ENCODE assay signal across 34 cellular contexts in genomic region chrX:86061407-86061806, GRCh38.
"Had no signal": no experiment of that assay in that cellular context is flagged by ENCODE, and none has a peak within 500 bp of the region (broad histone marks: within the 10 kb centered on the region; RNA-seq: fewer than 3 reads in every experiment).

No MANE protein-coding gene starts in this region.

- H3K27me3 ChIP-seq: MG63 had no signal

- DNase-seq: Karpas-422, Kasumi-1, MG63, MM.1S, MV-4-11, NCI-H1048, NCI-H1092, NCI-H1092 treated with DMSO at 0.1 percent for 48 hours, NCI-H1105, NCI-H1105 treated with DMSO at 0.1 percent for 48 hours, NCI-H1417, NCI-H1417 treated with DMSO at 0.1 percent for 48 hours, NCI-H1436, NCI-H1436 treated with DMSO at 0.1 percent for 48 hours, NCI-H146, NCI-H1694, NCI-H1694 treated with DMSO at 0.1 percent for 48 hours, NCI-H187, NCI-H187 treated with DMSO at 0.1 percent for 48 hours, NCI-H1930, NCI-H2029, NCI-H2029 treated with DMSO at 0.1 percent for 48 hours, NCI-H2081, NCI-H2081 treated with DMSO at 0.1 percent for 48 hours, NCI-H2107, NCI-H2171, NCI-H2171 treated with DMSO at 0.1 percent for 48 hours, NCI-H2227 treated with DMSO at 0.1 percent for 48 hours, NCI-H226, NCI-H345, NCI-H446, NCI-H446 treated with DMSO at 0.1 percent for 48 hours, NCI-H510A, NCI-H510A treated with DMSO at 0.1 percent for 48 hours had no signal

- H3K4me3 ChIP-seq: MG63 had no signal

- H3K36me3 ChIP-seq: MG63 had no signal

- H3K9me3 ChIP-seq: MG63 had no signal
